ENCODE assay signal across 25 cellular contexts in genomic region chr4:145823743-145824142, GRCh38.
A peak's percentile ranks its signal among the peaks of the same experiment; 100 is the strongest.
DNase-seq lines count a peak whose midpoint lies in the region; ATAC-seq and TF ChIP-seq lines count a peak whose summit lies in the region.
"Had no signal": no experiment of that assay in that cellular context is flagged by ENCODE, and none has a peak within 500 bp of the region (broad histone marks: within the 10 kb centered on the region; RNA-seq: fewer than 3 reads in every experiment).

No MANE protein-coding gene starts in this region.

- no peak for DNase-seq in activated CD4-positive, alpha-beta T cell treated with anti-CD3 and anti-CD28 coated beads, Interleukin-2, amount 10 ng/mL, durations not matched to agents 24 days and 14 days
- no peak for DNase-seq in activated CD4-positive, alpha-beta T cell treated with anti-CD3 and anti-CD28 coated beads for 4 hours
- no peak for DNase-seq in H9
- peak; percentile 85 for DNase-seq in NCI-H2171 treated with DMSO at 0.1 percent for 48 hours (lab: John Stamatoyannopoulos, UW)
- no peak for DNase-seq in neural progenitor cell (ENCODE audit: low spot score)
- DNase-seq in SIG-M5 treated with dmso at 0.1 percent for 504 hours (lab: John Stamatoyannopoulos, UW; ENCODE audit: unreplicated experiment), result no peak
- DNase-seq in AG08396 (ENCODE audit: low spot score), result no peak
- DNase-seq: activated CD4-positive, alpha-beta T cell treated with anti-CD3 and anti-CD28 coated beads, Interleukin-2, amount 50 U/mL, for 48 hours; activated naive CD4-positive, alpha-beta T cell treated with anti-CD3 and anti-CD28 coated beads, Interleukin-2, amount 50 U/mL, for 16 hours; activated T-cell treated with anti-CD3 and anti-CD28 coated beads for 4 hours; GF-D8; midbrain; MV-4-11; NCI-H2029; NCI-H510A treated with DMSO at 0.1 percent for 48 hours; Right ventricle myocardium superior; stimulated activated CD8-positive, alpha-beta memory T cell treated with anti-CD3 and anti-CD28 coated beads, Interleukin-4, amount 100 ng/mL, for 48 hours; T-cell had no signal

- WGBS in H9 (ENCODE audit: extremely low coverage, insufficient read length, low lambda C conversion rate), result no CpG with 5 or more reads among the region's 4 CpGs

- H4K20me1 ChIP-seq in H9 (ENCODE audit: control insufficient read depth, insufficient read depth, insufficient read length), result no peaks in the 10 kb centered on the region
- H4K20me1 ChIP-seq in neural progenitor cell (ENCODE audit: low read depth), result no peaks in the 10 kb centered on the region

- peaks cover 7% of the 10 kb centered on the region for H3F3A ChIP-seq in neural progenitor cell (ENCODE audit: low read depth)

- no peaks in the 10 kb centered on the region for H3K79me1 ChIP-seq in H9 (ENCODE audit: insufficient read depth, low read depth, low read length, poor library complexity, severe bottlenecking)

- peak overlapping the region; percentile 18 for H3K27ac Mint-ChIP-seq in activated CD4-positive, alpha-beta T cell treated with anti-CD3 and anti-CD28 coated beads, Interleukin-2, amount 10 ng/mL, durations not matched to agents 24 days and 14 days
- H3K27ac Mint-ChIP-seq in H9, result peak overlapping the region in 2 of 3 experiments; percentile 22 to 90; a peak in 2 of 7 replicates
- peak overlapping the region; percentile 7 for H3K27ac Mint-ChIP-seq in neural progenitor cell
- H3K27ac Mint-ChIP-seq: T-cell had no signal

- H3K9me3 Mint-ChIP-seq in activated CD4-positive, alpha-beta T cell treated with anti-CD3 and anti-CD28 coated beads, Interleukin-2, amount 10 ng/mL, durations not matched to agents 24 days and 14 days, result no peaks in the 10 kb centered on the region
- H3K9me3 Mint-ChIP-seq in H9 (no peaks in the 10 kb centered on the region), neural progenitor cell (no peaks in the 10 kb centered on the region)
- H3K9me3 Mint-ChIP-seq: CD14-positive monocyte, T-cell had no signal

- no peak overlapping the region for H4K8ac ChIP-seq in H9 (replicated peaks; ENCODE audit: insufficient read length, low read depth, low read length)

- H3T11ph ChIP-seq in H9 (ENCODE audit: low read length), result no peak overlapping the region

- no peak overlapping the region for H3K4me2 ChIP-seq in H9 (ENCODE audit: insufficient read depth, insufficient read length, low read length)
- peak overlapping the region; percentile 47 for H3K4me2 ChIP-seq in neural progenitor cell
- H3K4me2 ChIP-seq: A549, KMS-11 had no signal

- H2BK15ac ChIP-seq in H9 (ENCODE audit: low read depth, low read length), result no peak overlapping the region

- H3K79me2 ChIP-seq in H9 (ENCODE audit: insufficient read depth, low read length) (no peaks in the 10 kb centered on the region), neural progenitor cell (ENCODE audit: low read depth) (no peaks in the 10 kb centered on the region)

- no peak for ATAC-seq in HG03097 (IDR thresholded peaks at IDR 0.05; ENCODE audit: low FRiP score, unreplicated experiment)
- ATAC-seq: A549, T-cell had no signal

- H3K4me1 ChIP-seq in H9 (ENCODE audit: insufficient read depth, low read length) (peaks cover 8% of the 10 kb centered on the region; the same call in 1 of the 2 replicates), neural progenitor cell (peaks cover 28% of the 10 kb centered on the region)
- H3K4me1 ChIP-seq: A549, vagina had no signal

- H3K4ac ChIP-seq in H9 (ENCODE audit: low read depth, low read length), result no peak overlapping the region

- H3K27me3 Mint-ChIP-seq in activated CD4-positive, alpha-beta T cell treated with anti-CD3 and anti-CD28 coated beads, Interleukin-2, amount 10 ng/mL, durations not matched to agents 24 days and 14 days, result no peaks in the 10 kb centered on the region
- H3K27me3 Mint-ChIP-seq in H9 (ENCODE audit: low read depth) (no peaks in the 10 kb centered on the region), neural progenitor cell (ENCODE audit: insufficient read depth, low read depth) (no peaks in the 10 kb centered on the region)
- H3K27me3 Mint-ChIP-seq: T-cell had no signal

- TF ChIP-seq CTCF in H9 (conservative IDR thresholded peaks at IDR 0.05) (no peak), neural progenitor cell (IDR thresholded peaks at IDR 0.05) (no peak)

- no peak overlapping the region for H4K91ac ChIP-seq in H9 (ENCODE audit: insufficient read length, low read depth, low read length)

- H3K18ac ChIP-seq in H9 (ENCODE audit: insufficient read length, low read depth, low read length), result no peak overlapping the region

- peaks cover 68% of the 10 kb centered on the region for H3K36me3 Mint-ChIP-seq in activated CD4-positive, alpha-beta T cell treated with anti-CD3 and anti-CD28 coated beads, Interleukin-2, amount 10 ng/mL, durations not matched to agents 24 days and 14 days (ENCODE audit: low read depth)
- peaks cover 21 to 60% (median 37%) of the 10 kb centered on the region in 3 experiments; a peak in 6 of 7 replicates for H3K36me3 Mint-ChIP-seq in H9 (ENCODE audit: insufficient read depth in 1 of 3, low read depth in 3 of 3)
- H3K36me3 Mint-ChIP-seq in neural progenitor cell, result peaks cover 25% of the 10 kb centered on the region
- H3K36me3 Mint-ChIP-seq: CD14-positive monocyte had no signal

- H3K9me3 ChIP-seq in H9 (ENCODE audit: control insufficient read depth, low read depth, low read length), result no peaks in the 10 kb centered on the region
- H3K9me3 ChIP-seq in neural progenitor cell (ENCODE audit: low read depth), result no peaks in the 10 kb centered on the region
- H3K9me3 ChIP-seq: A549, neutrophil, suprapubic skin, vagina had no signal

- no peak overlapping the region for H2BK120ac ChIP-seq in H9 (ENCODE audit: low read depth, low read length, poor library complexity, severe bottlenecking)

- H3K9ac ChIP-seq in H9 (ENCODE audit: extremely low read depth, insufficient read length, low read length), result no peak overlapping the region
- H3K9ac ChIP-seq in neural progenitor cell, result no peak overlapping the region
- H3K9ac ChIP-seq: KMS-11 had no signal

- no peak overlapping the region for H2AK5ac ChIP-seq in H9 (ENCODE audit: insufficient read length, low read length)

- no peak overlapping the region for H2AFZ ChIP-seq in H9 (ENCODE audit: low read length)
- no peak overlapping the region for H2AFZ ChIP-seq in neural progenitor cell (replicated peaks)

- H2BK12ac ChIP-seq in H9 (ENCODE audit: insufficient read length, low read depth, low read length), result no peak overlapping the region

- H3K23me2 ChIP-seq in H9 (ENCODE audit: insufficient read length, low read depth, low read length, poor library complexity, severe bottlenecking), result no peaks in the 10 kb centered on the region

- H3K23ac ChIP-seq in H9 (ENCODE audit: insufficient read length, low read depth, low read length), result no peak overlapping the region

- no peak overlapping the region for H3K27ac ChIP-seq in H9 (ENCODE audit: insufficient read length, low read depth, low read length)
- no peak overlapping the region for H3K27ac ChIP-seq in neural progenitor cell
- H3K27ac ChIP-seq: A549, KMS-11, neutrophil, suprapubic skin, vagina had no signal

- H3K4me3 Mint-ChIP-seq in activated CD4-positive, alpha-beta T cell treated with anti-CD3 and anti-CD28 coated beads, Interleukin-2, amount 10 ng/mL, durations not matched to agents 24 days and 14 days, result no peak overlapping the region
- no peak overlapping the region for H3K4me3 Mint-ChIP-seq in H9
- H3K4me3 Mint-ChIP-seq in neural progenitor cell, result no peak overlapping the region
- H3K4me3 Mint-ChIP-seq: CD14-positive monocyte, T-cell had no signal

- peaks cover 30% of the 10 kb centered on the region for H3K4me1 Mint-ChIP-seq in activated CD4-positive, alpha-beta T cell treated with anti-CD3 and anti-CD28 coated beads, Interleukin-2, amount 10 ng/mL, durations not matched to agents 24 days and 14 days
- H3K4me1 Mint-ChIP-seq in H9 (peaks cover 42 to 46% of the 10 kb centered on the region in 2 experiments), neural progenitor cell (peaks cover 50% of the 10 kb centered on the region)

- H2BK5ac ChIP-seq in H9 (ENCODE audit: insufficient read length, low read length), result no peak overlapping the region

- H3K27me3 ChIP-seq in H9 (ENCODE audit: insufficient read depth, low read length), result no peaks in the 10 kb centered on the region
- H3K27me3 ChIP-seq in neural progenitor cell, result no peaks in the 10 kb centered on the region
- H3K27me3 ChIP-seq: neutrophil, suprapubic skin, vagina had no signal

- intact Hi-C loops in activated CD4-positive, alpha-beta T cell treated with anti-CD3 and anti-CD28 coated beads, Interleukin-2, amount 10 ng/mL, durations not matched to agents 24 days and 14 days (cut with micrococcal nuclease), result loop anchor here (10.0 kb wide), 1 partner anchor 351 kb away; the partner anchor contains the start of gene LSM6

- H4K5ac ChIP-seq in H9 (ENCODE audit: insufficient read length, low read depth, low read length), result no peak overlapping the region

- no peak overlapping the region for H2BK20ac ChIP-seq in H9 (ENCODE audit: low read depth, low read length, poor library complexity, severe bottlenecking)

- no peaks in the 10 kb centered on the region for H3K36me3 ChIP-seq in neural progenitor cell
- H3K36me3 ChIP-seq: neutrophil, suprapubic skin, vagina had no signal

- no peak overlapping the region for H3K14ac ChIP-seq in H9 (ENCODE audit: insufficient read depth, low read length)

- no peak overlapping the region for H3K56ac ChIP-seq in H9 (ENCODE audit: insufficient read length, low read depth, low read length)

- no peak overlapping the region for H3K4me3 ChIP-seq in neural progenitor cell
- H3K4me3 ChIP-seq: A549, suprapubic skin, vagina had no signal
